8 cellular contexts compared by ENCODE assay signal in genomic region chr2:91571239-91571923, GRCh38.
DNase-seq lines count a peak whose midpoint lies in the region; ATAC-seq and TF ChIP-seq lines count a peak whose summit lies in the region.
"Not testable (repeated sequence)": the region's sequence is repeated elsewhere in the genome, so short reads cannot be mapped to it uniquely, and the experiment has no call there.

No MANE protein-coding gene starts in this region.

- not testable (repeated sequence) for H3K27ac Mint-ChIP-seq in Caco-2 (ENCODE audit: unreplicated experiment); WTC11; endodermal cell

- H2BK12ac ChIP-seq in mesenchymal stem cell (ENCODE audit: low read length in 2 of 2); trophoblast cell (ENCODE audit: low read length): not testable (repeated sequence)

- intact Hi-C loops in Caco-2 (cut with micrococcal nuclease; ENCODE audit: unreplicated experiment); testis (cut with DNase I; ENCODE audit: low total_unique reads): not testable (repeated sequence)

- TF ChIP-seq CTCF in Caco-2 (IDR thresholded peaks at IDR 0.05; ENCODE audit: insufficient read depth in 1 of 2, low read depth in 1 of 2, low read length in 1 of 2, severe bottlenecking in 1 of 2, unreplicated experiment in 1 of 2); WTC11 (IDR thresholded peaks at IDR 0.05); endodermal cell (conservative IDR thresholded peaks at IDR 0.05); testis (IDR thresholded peaks at IDR 0.05): not testable (repeated sequence)

- H3K4ac ChIP-seq in mesenchymal stem cell (ENCODE audit: low read depth in 1 of 2, low read length in 2 of 2); trophoblast cell (ENCODE audit: low read depth, low read length): not testable (repeated sequence)

- BruUV-seq in Caco-2 (replicated peaks; lab: Mats Ljungman, UMichigan), result not testable (repeated sequence)

- H3K4me2 ChIP-seq in mesenchymal stem cell (ENCODE audit: low read length, poor library complexity, severe bottlenecking), result peak overlapping the region; percentile 35
- peak overlapping the region; percentile 43 for H3K4me2 ChIP-seq in trophoblast cell (ENCODE audit: low read length)

- not testable (repeated sequence) for H3K9me3 ChIP-seq in Caco-2; HUES64 (ENCODE audit: insufficient read depth, low read depth, low read length); endodermal cell (ENCODE audit: control insufficient read depth, low read length); iPS-18a (ENCODE audit: control insufficient read depth, low read depth, low read length); mesenchymal stem cell (ENCODE audit: control insufficient read depth, low read length); trophoblast cell (ENCODE audit: insufficient read depth, low read depth, low read length); testis

- H3K27me3 Mint-ChIP-seq in Caco-2 (ENCODE audit: insufficient read depth, unreplicated experiment); endodermal cell (ENCODE audit: insufficient read depth): not testable (repeated sequence)
- H3K27me3 Mint-ChIP-seq in WTC11 (ENCODE audit: low read depth), result peaks cover 26% of the 10 kb centered on the region

- H2BK5ac ChIP-seq in mesenchymal stem cell (ENCODE audit: low read depth, low read length, poor library complexity, severe bottlenecking); trophoblast cell (ENCODE audit: low read depth, low read length, poor library complexity): not testable (repeated sequence)

- peak overlapping the region in 1 of 2 experiments; percentile 46 for H3K18ac ChIP-seq in mesenchymal stem cell (ENCODE audit: low read depth in 1 of 2, low read length in 2 of 2)
- H3K18ac ChIP-seq in trophoblast cell (ENCODE audit: low read length), result not testable (repeated sequence)

- not testable (repeated sequence) for H3K36me3 ChIP-seq in Caco-2 (ENCODE audit: control insufficient read depth, insufficient read depth, low read length); HUES64 (ENCODE audit: insufficient read depth, low read length); endodermal cell (ENCODE audit: control insufficient read depth, insufficient read depth, low read length); iPS-18a (ENCODE audit: control insufficient read depth, low read depth, low read length); mesenchymal stem cell (ENCODE audit: control insufficient read depth in 1 of 2, insufficient read depth in 2 of 2, low read depth in 1 of 2, low read length in 2 of 2); trophoblast cell (ENCODE audit: control insufficient read depth in 1 of 2, insufficient read depth in 2 of 2, low read length in 2 of 2); testis (ENCODE audit: low read depth, missing control alignments)

- CTCF ChIA-PET in Caco-2 (lab: Charles Lee); WTC11 (lab: Charles Lee): not testable (repeated sequence)

- not testable (repeated sequence) for ATAC-seq in WTC11

- H3K4me1 Mint-ChIP-seq in Caco-2 (ENCODE audit: low read depth, unreplicated experiment); WTC11; endodermal cell: not testable (repeated sequence)

- H4K8ac ChIP-seq in mesenchymal stem cell (ENCODE audit: low read length); trophoblast cell (ENCODE audit: low read depth, low read length): not testable (repeated sequence)

- H3K4me3 Mint-ChIP-seq in Caco-2 (ENCODE audit: unreplicated experiment) (peak overlapping the region; percentile 66), WTC11 (peak overlapping the region; percentile 36; the same call in 1 of the 2 replicates), endodermal cell (peak overlapping the region; percentile 41)

- not testable (repeated sequence) for H4K12ac ChIP-seq in trophoblast cell (ENCODE audit: low read depth, low read length)

- peak overlapping the region; percentile 28 for H3K4me3 ChIP-seq in Caco-2 (ENCODE audit: low read depth, low read length)
- peak overlapping the region; percentile 45 for H3K4me3 ChIP-seq in HUES64 (ENCODE audit: low read length)
- H3K4me3 ChIP-seq in endodermal cell (ENCODE audit: low read length), result not testable (repeated sequence)
- peak overlapping the region; percentile 51 for H3K4me3 ChIP-seq in iPS-18a (ENCODE audit: low read length)
- H3K4me3 ChIP-seq in mesenchymal stem cell (ENCODE audit: insufficient read depth in 1 of 2, low read depth in 1 of 2, low read length in 2 of 2), result peak overlapping the region; percentile 39 to 69
- peak overlapping the region; percentile 69 for H3K4me3 ChIP-seq in trophoblast cell (ENCODE audit: low read depth, low read length)
- peak overlapping the region; percentile 29 to 55 for H3K4me3 ChIP-seq in testis

- not testable (repeated sequence) for H3K9me3 Mint-ChIP-seq in Caco-2 (ENCODE audit: unreplicated experiment)
- H3K9me3 Mint-ChIP-seq in WTC11, result peaks cover 20% of the 10 kb centered on the region
- H3K9me3 Mint-ChIP-seq in endodermal cell, result peaks cover 39% of the 10 kb centered on the region

- not testable (repeated sequence) for H3K9ac ChIP-seq in HUES64 (ENCODE audit: low read depth, low read length); endodermal cell (ENCODE audit: extremely low read depth, low read length, poor library complexity, severe bottlenecking); iPS-18a (ENCODE audit: low read length); mesenchymal stem cell (ENCODE audit: low read length); trophoblast cell (ENCODE audit: low read length)

- H2AFZ ChIP-seq in mesenchymal stem cell (ENCODE audit: low read depth, low read length), result peak overlapping the region; percentile 54
- not testable (repeated sequence) for H2AFZ ChIP-seq in trophoblast cell (ENCODE audit: insufficient read depth, low read length, poor library complexity)

- not testable (repeated sequence) for H3K4me1 ChIP-seq in Caco-2; HUES64 (ENCODE audit: insufficient read depth, low read length); endodermal cell (ENCODE audit: control insufficient read depth, insufficient read depth, low read length); iPS-18a (ENCODE audit: control insufficient read depth, low read depth, low read length); mesenchymal stem cell (ENCODE audit: control insufficient read depth, insufficient read depth, low read depth, low read length); trophoblast cell (ENCODE audit: control insufficient read depth in 1 of 2, insufficient read depth in 2 of 2, low read length in 2 of 2); testis

- not testable (repeated sequence) for H3K23ac ChIP-seq in mesenchymal stem cell (ENCODE audit: low read length in 2 of 2); trophoblast cell (ENCODE audit: low read length)

- DNase-seq in Caco-2 (peak; percentile 34 to 44), mesenchymal stem cell (peak; percentile 50), trophoblast cell (peak; percentile 46 to 66)
- DNase-seq in WTC11 (ENCODE audit: low spot score); endodermal cell; testis: not testable (repeated sequence)

- H3K27ac ChIP-seq in HUES64 (ENCODE audit: low read depth, low read length); endodermal cell (ENCODE audit: low read depth, low read length); iPS-18a (ENCODE audit: low read length); mesenchymal stem cell (ENCODE audit: low read length, poor library complexity, severe bottlenecking); trophoblast cell (ENCODE audit: low read depth, low read length); testis: not testable (repeated sequence)

- not testable (repeated sequence) for H3K79me1 ChIP-seq in mesenchymal stem cell (replicated peaks; ENCODE audit: low read length, poor library complexity, severe bottlenecking); trophoblast cell (ENCODE audit: low read length)

- POLR2A ChIA-PET in Caco-2 (lab: Charles Lee); WTC11 (lab: Charles Lee): not testable (repeated sequence)

- H2BK15ac ChIP-seq in mesenchymal stem cell (ENCODE audit: low read depth, poor library complexity, severe bottlenecking), result not testable (repeated sequence)

- H2BK120ac ChIP-seq in mesenchymal stem cell (ENCODE audit: low read depth, low read length); trophoblast cell (ENCODE audit: insufficient read depth, low read length, poor library complexity): not testable (repeated sequence)

- H3K14ac ChIP-seq in mesenchymal stem cell (ENCODE audit: low read length in 2 of 2), result peak overlapping the region in 1 of 2 experiments; percentile 11
- not testable (repeated sequence) for H3K14ac ChIP-seq in trophoblast cell (ENCODE audit: low read length)

- not testable (repeated sequence) for H3K27me3 ChIP-seq in Caco-2 (replicated peaks; ENCODE audit: control insufficient read depth, insufficient read depth, low read length); endodermal cell (ENCODE audit: control insufficient read depth, insufficient read depth, low read length, poor library complexity, severe bottlenecking); mesenchymal stem cell (ENCODE audit: control insufficient read depth in 1 of 2, insufficient read depth in 1 of 2, low read length in 2 of 2); trophoblast cell (ENCODE audit: insufficient read depth, low read length); testis
- peaks cover 19% of the 10 kb centered on the region for H3K27me3 ChIP-seq in HUES64 (ENCODE audit: insufficient read depth, low read length)
- peaks cover 15% of the 10 kb centered on the region for H3K27me3 ChIP-seq in iPS-18a (ENCODE audit: control insufficient read depth, insufficient read depth, low read length)

- WGBS in HUES64, result 70% methylated on average over 77 of the region's 78 CpGs
- 10 to 37% methylated on average over 22 to 76 of the region's 78 CpGs for WGBS in endodermal cell (ENCODE audit: insufficient coverage in 1 of 2, insufficient read length in 1 of 2), 2 experiments
- WGBS in mesenchymal stem cell, result 33% methylated on average over 46 of the region's 78 CpGs
- no CpG with 5 or more reads among the region's 78 CpGs for WGBS in trophoblast cell (ENCODE audit: extremely low coverage, insufficient coverage, insufficient read length)
- 69 to 80% methylated on average over 55 to 78 of the region's 78 CpGs for WGBS in testis, 2 donors

- H4K91ac ChIP-seq in mesenchymal stem cell (ENCODE audit: low read length), result peak overlapping the region; percentile 39
- not testable (repeated sequence) for H4K91ac ChIP-seq in trophoblast cell (ENCODE audit: low read depth, low read length)

- H3K36me3 Mint-ChIP-seq in Caco-2 (ENCODE audit: insufficient read depth, unreplicated experiment); endodermal cell (ENCODE audit: low read depth): not testable (repeated sequence)
- H3K36me3 Mint-ChIP-seq in WTC11, result peaks cover 19% of the 10 kb centered on the region

- H3K79me2 ChIP-seq in trophoblast cell (ENCODE audit: control insufficient read depth, insufficient read depth, low read length, poor library complexity), result not testable (repeated sequence)

- TF ChIP-seq POLR2A in testis (IDR thresholded peaks at IDR 0.05), result not testable (repeated sequence)

- H2AK5ac ChIP-seq in mesenchymal stem cell (ENCODE audit: low read length, severe bottlenecking); trophoblast cell (ENCODE audit: low read length): not testable (repeated sequence)
